ENCODE assay signal across 28 cellular contexts in genomic region chr16:14572535-14572934, GRCh38.
"Had no signal": no experiment of that assay in that cellular context is flagged by ENCODE, and none has a peak within 500 bp of the region (broad histone marks: within the 10 kb centered on the region; RNA-seq: fewer than 3 reads in every experiment).

No MANE protein-coding gene starts in this region.

- DNase-seq: natural killer cell; occipital lobe; ovary; posterior cingulate gyrus; psoas muscle; right cardiac atrium; right lobe of liver; sigmoid colon; small intestine; stimulated activated CD4-positive, alpha-beta T cell treated with anti-CD3 and anti-CD28 coated beads, Interleukin-15, amount 100 ng/mL, for 24 hours; stimulated activated CD4-positive, alpha-beta T cell treated with anti-CD3 and anti-CD28 coated beads, Interleukin-2, amount 100 ng/mL, for 24 hours; stimulated activated CD4-positive, alpha-beta T cell treated with anti-CD3 and anti-CD28 coated beads, Interleukin-2, amount 100 ng/mL, for 48 hours; stimulated activated CD4-positive, alpha-beta T cell treated with anti-CD3 and anti-CD28 coated beads, Interleukin-4, amount 100 ng/mL, for 24 hours; stimulated activated naive CD4-positive, alpha-beta T cell; stimulated activated naive CD8-positive, alpha-beta T cell treated with anti-CD3 and anti-CD28 coated beads, Interleukin-15, amount 100 ng/mL, for 72 hours; stimulated activated naive CD8-positive, alpha-beta T cell treated with anti-CD3 and anti-CD28 coated beads, Interleukin-15, Interleukin-2, amounts not matched to agents 100 U/mL and 50 U/mL, for 24 hours; substantia nigra; testis; tibial artery; transverse colon had no signal

- H3K27ac ChIP-seq: neural progenitor cell, ovary, parathyroid adenoma, psoas muscle, right lobe of liver, sigmoid colon, suprapubic skin, testis, tibial artery, transverse colon, vagina had no signal

- H3K27me3 Mint-ChIP-seq: progenitor cell of endocrine pancreas; stimulated activated memory B cell treated with anti-CD40 and anti-IgM and Interleukin-4, amounts not matched to agents 10 μg/mL and 1 μg/mL and 100 μg/mL, for 72 hours; stimulated activated naive CD8-positive, alpha-beta T cell treated with anti-CD3 and anti-CD28 coated beads, Interleukin-15, amount 100 ng/mL, for 72 hours; type B pancreatic cell had no signal

- H3K36me3 ChIP-seq: neural progenitor cell, ovary had no signal

- H3K4me1 Mint-ChIP-seq: natural killer cell; nephron; neural progenitor cell; stimulated activated memory B cell treated with anti-CD40 and anti-IgM and Interleukin-4, amounts not matched to agents 10 μg/mL and 1 μg/mL and 100 μg/mL, for 72 hours; stimulated activated naive CD8-positive, alpha-beta T cell treated with anti-CD3 and anti-CD28 coated beads, Interleukin-15, amount 100 ng/mL, for 72 hours had no signal

- H3K4me1 ChIP-seq: neural progenitor cell, psoas muscle, suprapubic skin, tibial artery, vagina had no signal

- H3K4me3 Mint-ChIP-seq: natural killer cell; nephron; neural progenitor cell; stimulated activated memory B cell treated with anti-CD40 and anti-IgM and Interleukin-4, amounts not matched to agents 10 μg/mL and 1 μg/mL and 100 μg/mL, for 72 hours; stimulated activated naive CD8-positive, alpha-beta T cell treated with anti-CD3 and anti-CD28 coated beads, Interleukin-15, amount 100 ng/mL, for 72 hours; type B pancreatic cell had no signal

- H3K27ac Mint-ChIP-seq: natural killer cell; nephron; neural progenitor cell; progenitor cell of endocrine pancreas; stimulated activated memory B cell treated with anti-CD40 and anti-IgM and Interleukin-4, amounts not matched to agents 10 μg/mL and 1 μg/mL and 100 μg/mL, for 72 hours; stimulated activated naive CD8-positive, alpha-beta T cell treated with anti-CD3 and anti-CD28 coated beads, Interleukin-15, amount 100 ng/mL, for 72 hours; type B pancreatic cell had no signal

- H3K27me3 ChIP-seq: neural progenitor cell, ovary, right lobe of liver, sigmoid colon, suprapubic skin, testis, tibial artery, transverse colon, vagina had no signal

- H3K4me3 ChIP-seq: neural progenitor cell, ovary, psoas muscle, right lobe of liver, sigmoid colon, suprapubic skin, testis, tibial artery, transverse colon, vagina had no signal

- H3K9me3 Mint-ChIP-seq: natural killer cell; stimulated activated memory B cell treated with anti-CD40 and anti-IgM and Interleukin-4, amounts not matched to agents 10 μg/mL and 1 μg/mL and 100 μg/mL, for 72 hours; stimulated activated naive CD8-positive, alpha-beta T cell treated with anti-CD3 and anti-CD28 coated beads, Interleukin-15, amount 100 ng/mL, for 72 hours had no signal

- ATAC-seq: natural killer cell; psoas muscle; right cardiac atrium; right lobe of liver; stimulated activated memory B cell treated with anti-CD40 and anti-IgM and Interleukin-4, amounts not matched to agents 10 μg/mL and 1 μg/mL and 100 μg/mL, for 72 hours; stimulated activated naive CD8-positive, alpha-beta T cell treated with anti-CD3 and anti-CD28 coated beads, Interleukin-15, amount 100 ng/mL, for 72 hours; stimulated activated naive CD8-positive, alpha-beta T cell treated with anti-CD3 and anti-CD28 coated beads, Interleukin-15, Interleukin-2, amounts not matched to agents 100 U/mL and 50 U/mL, for 24 hours had no signal

- H3K9me3 ChIP-seq: ovary, psoas muscle, right lobe of liver, sigmoid colon, suprapubic skin, testis, tibial artery, transverse colon, vagina had no signal
